Comparison of ENCODE assay signal across 1 cellular context in genomic region chr13:48094781-48095502, GRCh38.
TF ChIP-seq lines count a peak whose summit lies in the region.

Gene MED4, minus strand, starts transcription at chr13:48095104. Its CDS starts 26 bp downstream, at chr13:48095078.

TF ChIP-seq in K562, 482 proteins besides CTCF, POLR2A, EP300 and RAD21 (continued from another document and continues in another):
- TF ChIP-seq IRF9 (tag; IDR thresholded peaks at IDR 0.05) (no peak), ZNF76 (CRISPR knock-in tag; IDR thresholded peaks at IDR 0.05; ENCODE audit: borderline replicate concordance) (no peak), USF1 (CRISPR knock-in tag; IDR thresholded peaks at IDR 0.05) (no peak), MTA2 (IDR thresholded peaks at IDR 0.05; ENCODE audit: low read depth) (no peak), ETV5 (CRISPR knock-in tag; IDR thresholded peaks at IDR 0.05; ENCODE audit: low read depth) (peak; percentile 60; the same call in 1 of the 2 replicates), SRSF1 (IDR thresholded peaks at IDR 0.05; ENCODE audit: low read depth, low read length) (no peak), SMARCE1 (IDR thresholded peaks at IDR 0.05) (no peak), MXI1 (IDR thresholded peaks at IDR 0.05; ENCODE audit: low read depth, low read length) (no peak), HOXB6 (CRISPR knock-in tag; IDR thresholded peaks at IDR 0.05; ENCODE audit: borderline replicate concordance) (no peak), THRAP3 (IDR thresholded peaks at IDR 0.05; ENCODE audit: borderline replicate concordance) (no peak), C11orf30 (IDR thresholded peaks at IDR 0.05; ENCODE audit: low read depth) (peak; percentile 95), CUX1 (CRISPR knock-in tag; IDR thresholded peaks at IDR 0.05) (no peak), FOS (IDR thresholded peaks at IDR 0.05; ENCODE audit: extremely low read depth, insufficient read length) (no peak), ZNF586 (CRISPR knock-in tag; conservative IDR thresholded peaks at IDR 0.05) (no peak), ADNP (tag; IDR thresholded peaks at IDR 0.05) (no peak), ZNF212 (CRISPR knock-in tag; IDR thresholded peaks at IDR 0.05) (no peak), ZNF24 (IDR thresholded peaks at IDR 0.05) (no peak), ZNF316 (IDR thresholded peaks at IDR 0.05) (no peak), ZNF165 (CRISPR knock-in tag; IDR thresholded peaks at IDR 0.05; ENCODE audit: borderline replicate concordance) (no peak), HNRNPK (IDR thresholded peaks at IDR 0.05; ENCODE audit: low read depth, low read length, poor library complexity, severe bottlenecking) (no peak), ZNF134 (CRISPR knock-in tag; conservative IDR thresholded peaks at IDR 0.05) (no peak), TAF1 (IDR thresholded peaks at IDR 0.05; ENCODE audit: control insufficient read depth, extremely low read depth, insufficient read depth, low read length, severe bottlenecking) (peak; percentile 97), TRIM25 (IDR thresholded peaks at IDR 0.05; ENCODE audit: borderline replicate concordance) (no peak), TAF15 (IDR thresholded peaks at IDR 0.05; ENCODE audit: low read depth, low read length) (no peak), SLC30A9 (CRISPR knock-in tag; IDR thresholded peaks at IDR 0.05) (no peak), HMG20A (CRISPR knock-in tag; conservative IDR thresholded peaks at IDR 0.05) (no peak), PTBP1 (IDR thresholded peaks at IDR 0.05; ENCODE audit: low read depth, low read length) (no peak), ZNF77 (CRISPR knock-in tag; IDR thresholded peaks at IDR 0.05) (no peak), DLX4 (CRISPR knock-in tag; IDR thresholded peaks at IDR 0.05) (no peak), ZFX (CRISPR knock-in tag; IDR thresholded peaks at IDR 0.05) (peak; percentile 73), HDAC8 (tag; IDR thresholded peaks at IDR 0.05) (no peak), NCOR1 (IDR thresholded peaks at IDR 0.05) (peak; percentile 26; the same call in 1 of the 2 replicates), KLF6 (CRISPR knock-in tag; IDR thresholded peaks at IDR 0.05; ENCODE audit: borderline replicate concordance) (no peak), POLR2AphosphoS2 (IDR thresholded peaks at IDR 0.05; ENCODE audit: low read length) (no peak; the same call in 1 of the 2 replicates), ZNF133 (CRISPR knock-in tag; IDR thresholded peaks at IDR 0.05) (no peak), NR2C1 (IDR thresholded peaks at IDR 0.05) (no peak), NR2C1 (tag; IDR thresholded peaks at IDR 0.05) (no peak), ZNF589 (CRISPR knock-in tag; IDR thresholded peaks at IDR 0.05; ENCODE audit: low read depth) (no peak), RBM15 (IDR thresholded peaks at IDR 0.05; ENCODE audit: insufficient read depth, low read length) (no peak), NCOA6 (IDR thresholded peaks at IDR 0.05) (no peak; the same call in 1 of the 2 replicates), ASH1L (IDR thresholded peaks at IDR 0.05; ENCODE audit: borderline replicate concordance, low read depth, partially characterized antibody) (no peak), EP400 (IDR thresholded peaks at IDR 0.05) (peak; percentile 88), ZNF384 (IDR thresholded peaks at IDR 0.05; ENCODE audit: low read depth, low read length) (no peak), E2F4 (CRISPR knock-in tag; IDR thresholded peaks at IDR 0.05; ENCODE audit: low read depth) (no peak), ZBED1 (IDR thresholded peaks at IDR 0.05) (no peak), MAFF (IDR thresholded peaks at IDR 0.05; ENCODE audit: low read length) (no peak), PTRF (tag; IDR thresholded peaks at IDR 0.05) (no peak), ATF7 (IDR thresholded peaks at IDR 0.05) (peak; percentile 69; the same call in 1 of the 2 replicates), ELF4 (CRISPR knock-in tag; IDR thresholded peaks at IDR 0.05) (0 out of 2 replicates have a peak, but pooled peaks have one; percentile 63), ZNF347 (CRISPR knock-in tag; IDR thresholded peaks at IDR 0.05; ENCODE audit: low read depth) (no peak), ZNF174 (CRISPR knock-in tag; IDR thresholded peaks at IDR 0.05) (no peak), SUPT5H (IDR thresholded peaks at IDR 0.05) (peak; percentile 93), BHLHE40 (IDR thresholded peaks at IDR 0.05; ENCODE audit: low read length) (peak; percentile 46; the same call in 1 of the 2 replicates), UBTF (IDR thresholded peaks at IDR 0.05; ENCODE audit: borderline replicate concordance in 1 of 2, low read depth in 2 of 2, low read length in 2 of 2) (0 out of 4 replicates have a peak, but pooled peaks of 1 of the 2 experiments have one; percentile 31), MCM2 (IDR thresholded peaks at IDR 0.05; ENCODE audit: low read depth) (no peak), ZEB2 (IDR thresholded peaks at IDR 0.05) (no peak), PHF8 (IDR thresholded peaks at IDR 0.05; ENCODE audit: borderline replicate concordance, low read length) (peak; percentile 82)
